In genomic region chr7:103989200-103989784, GRCh38 we compare ENCODE assay signal across 8 cellular contexts. TPM values are rescaled to one million over a fixed set of nuclear protein-coding genes. Genes with fewer than 3 reads are reported as not detected.
DNase-seq lines count a peak whose midpoint lies in the region; ATAC-seq, FAIRE-seq and TF ChIP-seq lines count a peak whose summit lies in the region.

TSS of gene RELN (minus strand) at chr7:103989658. CDS start at chr7:103989356, 302 bp downstream.

- H3K4me3 ChIP-seq in KMS-11 (IDR thresholded peaks at IDR 0.05; ENCODE audit: insufficient read depth, low read depth, low read length) (no peak within 1 kb of the TSS), iPS-18c (ENCODE audit: insufficient read depth, low read depth, low read length) (peak within 1 kb of the TSS; percentile 52)

- peak within 1 kb of the TSS; percentile 66 for H3K4me2 ChIP-seq in KMS-11

- peak within 1 kb of the TSS; percentile 75 for H2AFZ ChIP-seq in KMS-11 (ENCODE audit: low read depth)

- peak; percentile 36 for ATAC-seq in activated naive CD8-positive, alpha-beta T cell treated with anti-CD3 and anti-CD28 coated beads, Interleukin-2, amount 10 ng/mL, durations not matched to agents 7 days and 5 days (ENCODE audit: low read depth)
- ATAC-seq in GM19351 (IDR thresholded peaks at IDR 0.05; ENCODE audit: unreplicated experiment), result no peak

- H3K27ac Mint-ChIP-seq in activated naive CD8-positive, alpha-beta T cell treated with anti-CD3 and anti-CD28 coated beads, Interleukin-2, amount 10 ng/mL, durations not matched to agents 7 days and 5 days, result peak within 1 kb of the TSS; percentile 10

- DNase-seq in Daoy (ENCODE audit: low read depth) (peak; percentile 70), RCC 7860 (ENCODE audit: low spot score) (no peak), inferior parietal cortex (ENCODE audit: extremely low spot score) (no peak)
- peak; percentile 32 for DNase-seq in activated naive CD8-positive, alpha-beta T cell treated with anti-CD3 and anti-CD28 coated beads, Interleukin-2, amount 10 ng/mL, durations not matched to agents 7 days and 5 days
- peak; percentile 32 for DNase-seq in stimulated activated CD8-positive, alpha-beta memory T cell treated with anti-CD3 and anti-CD28 coated beads, Interleukin-4, amount 100 ng/mL, for 48 hours

- no peaks in the 10 kb centered on the region for H3K9me3 ChIP-seq in iPS-18c (ENCODE audit: control insufficient read depth, insufficient read depth, low read length)

- H3K27ac ChIP-seq in KMS-11, result no peak within 1 kb of the TSS

- H3K27me3 ChIP-seq in KMS-11 (ENCODE audit: insufficient read depth, low read depth), result 0 out of 2 replicates have a peak, but pooled peaks cover 4% of the 10 kb centered on the region

- H3K4me3 Mint-ChIP-seq in activated naive CD8-positive, alpha-beta T cell treated with anti-CD3 and anti-CD28 coated beads, Interleukin-2, amount 10 ng/mL, durations not matched to agents 7 days and 5 days, result peak within 1 kb of the TSS; percentile 67

- POLR2A ChIA-PET in activated naive CD8-positive, alpha-beta T cell treated with anti-CD3 and anti-CD28 coated beads, Interleukin-2, amount 10 ng/mL, durations not matched to agents 7 days and 5 days (lab: Charles Lee), result no interaction called here

- FAIRE-seq in RCC 7860 (lab: Jason Lieb, UNC), result no peak

- no peaks in the 10 kb centered on the region for H3K79me2 ChIP-seq in KMS-11 (ENCODE audit: insufficient read depth, low read depth)

- H3K4me1 ChIP-seq in KMS-11 (ENCODE audit: low read depth, poor library complexity, severe bottlenecking), result no peaks in the 10 kb centered on the region

- no peak within 1 kb of the TSS; the same call in 1 of the 2 replicates for H3K9ac ChIP-seq in KMS-11

- H3K36me3 ChIP-seq in KMS-11 (ENCODE audit: insufficient read depth), result no peaks in the 10 kb centered on the region

- H3K36me3 Mint-ChIP-seq in activated naive CD8-positive, alpha-beta T cell treated with anti-CD3 and anti-CD28 coated beads, Interleukin-2, amount 10 ng/mL, durations not matched to agents 7 days and 5 days, result peaks cover 2% of the 10 kb centered on the region

- H3K27me3 Mint-ChIP-seq in activated naive CD8-positive, alpha-beta T cell treated with anti-CD3 and anti-CD28 coated beads, Interleukin-2, amount 10 ng/mL, durations not matched to agents 7 days and 5 days, result peaks cover 52% of the 10 kb centered on the region

- no peak for TF ChIP-seq CTCF in KMS-11 (conservative IDR thresholded peaks at IDR 0.05; ENCODE audit: low read depth, low read length)

- no peaks in the 10 kb centered on the region for H4K20me1 ChIP-seq in KMS-11 (ENCODE audit: insufficient read depth)

- H3K4me1 Mint-ChIP-seq in activated naive CD8-positive, alpha-beta T cell treated with anti-CD3 and anti-CD28 coated beads, Interleukin-2, amount 10 ng/mL, durations not matched to agents 7 days and 5 days, result peaks cover 6% of the 10 kb centered on the region

- no peaks in the 10 kb centered on the region for H3K9me3 Mint-ChIP-seq in activated naive CD8-positive, alpha-beta T cell treated with anti-CD3 and anti-CD28 coated beads, Interleukin-2, amount 10 ng/mL, durations not matched to agents 7 days and 5 days

RNA-seq across cellular contexts. Expression of gene RELN, which starts in this region (rescaled TPM):
- total RNA-seq in Daoy (2014; rRNA removed; shearing (Covaris generic)), result 1.7 and 2.4 TPM in 2 replicates
- not detected for total RNA-seq in activated naive CD8-positive, alpha-beta T cell treated with anti-CD3 and anti-CD28 coated beads, Interleukin-2, amount 10 ng/mL, durations not matched to agents 7 days and 5 days

Comparison
In these comparisons a context has a peak if more than half of its experiments do, and no peak if none do; other contexts are left out.
1. Peak in DNase-seq and ATAC-seq in activated naive CD8-positive, alpha-beta T cell treated with anti-CD3 and anti-CD28 coated beads, Interleukin-2, amount 10 ng/mL, durations not matched to agents 7 days and 5 days; RNA of the gene not detected or under 1 TPM.
2. DNase-seq: peak in Daoy (single experiment) and stimulated activated CD8-positive, alpha-beta memory T cell treated with anti-CD3 and anti-CD28 coated beads, Interleukin-4, amount 100 ng/mL, for 48 hours (single experiment); none in RCC 7860 (single experiment) and inferior parietal cortex (single experiment).